In genomic region chr15:67521770-67522568, GRCh38 we compare ENCODE assay signal across 8 cellular contexts. TPM values are rescaled to one million over a fixed set of nuclear protein-coding genes. Genes with fewer than 3 reads are reported as not detected.
DNase-seq lines count a peak whose midpoint lies in the region; ATAC-seq and TF ChIP-seq lines count a peak whose summit lies in the region.

No MANE protein-coding gene starts in this region.

- H3K4me3 ChIP-seq in cardiac fibroblast (replicated peaks in 1 of 2; ENCODE audit: low read depth in 2 of 2, low read length in 2 of 2), result peak overlapping the region; percentile 86 to 89
- H3K4me3 ChIP-seq in suprapubic skin, result peak overlapping the region; percentile 70

- TF ChIP-seq EP300 in suprapubic skin (IDR thresholded peaks at IDR 0.05), result no peak

- H3K9me3 ChIP-seq in suprapubic skin, result no peaks in the 10 kb centered on the region

- no peak for DNase-seq in activated T-cell treated with anti-CD3 and anti-CD28 coated beads, Interleukin-2, amount 50 U/mL, for 72 hours
- DNase-seq in activated T-cell treated with anti-CD3 and anti-CD28 coated beads for 4 hours, result no peak
- peak; percentile 4 to 37 for DNase-seq in NCI-H526 (lab: John Stamatoyannopoulos, UW)
- peak; percentile 31 to 65 for DNase-seq in cardiac fibroblast (ENCODE audit: low read depth in 2 of 2)
- no peak for DNase-seq in left lobe of liver (ENCODE audit: low spot score)
- no peak for DNase-seq in suprapubic skin (ENCODE audit: low spot score in 2 of 2)

- H3K4me3 Mint-ChIP-seq in activated T-cell treated with anti-CD3 and anti-CD28 coated beads, Interleukin-2, amount 50 U/mL, for 72 hours, result peak overlapping the region; percentile 96 to 99

- ATAC-seq in activated T-cell treated with anti-CD3 and anti-CD28 coated beads, Interleukin-2, amount 50 U/mL, for 72 hours (replicated peaks in 1 of 2), result no peak
- ATAC-seq in left lobe of liver, result peak; percentile 9
- no peak for ATAC-seq in GM18502 (IDR thresholded peaks at IDR 0.05; ENCODE audit: poor library complexity, unreplicated experiment)
- no peak for ATAC-seq in GM19455 (IDR thresholded peaks at IDR 0.05; ENCODE audit: unreplicated experiment)

- H3K36me3 ChIP-seq in suprapubic skin, result peaks cover 13% of the 10 kb centered on the region

- TF ChIP-seq CTCF in cardiac fibroblast (IDR thresholded peaks at IDR 0.05; ENCODE audit: low read depth, low read length) (no peak), suprapubic skin (IDR thresholded peaks at IDR 0.05) (no peak)

- peak overlapping the region; percentile 98 for H3K27ac ChIP-seq in suprapubic skin

- no peak for TF ChIP-seq POLR2A in suprapubic skin (IDR thresholded peaks at IDR 0.05)

- no peaks in the 10 kb centered on the region for H3K27me3 Mint-ChIP-seq in activated T-cell treated with anti-CD3 and anti-CD28 coated beads, Interleukin-2, amount 50 U/mL, for 72 hours (ENCODE audit: low read depth)

- H3K4me1 ChIP-seq in suprapubic skin, result peaks cover 38% of the 10 kb centered on the region

- peak overlapping the region; percentile 90 for H3K27ac Mint-ChIP-seq in activated T-cell treated with anti-CD3 and anti-CD28 coated beads, Interleukin-2, amount 50 U/mL, for 72 hours

- H3K36me3 Mint-ChIP-seq in activated T-cell treated with anti-CD3 and anti-CD28 coated beads, Interleukin-2, amount 50 U/mL, for 72 hours (ENCODE audit: insufficient read depth in 2 of 2), result peaks cover 0 to 3% of the 10 kb centered on the region in 2 donors

- H3K27me3 ChIP-seq in suprapubic skin, result no peaks in the 10 kb centered on the region

- H3K9me3 Mint-ChIP-seq in activated T-cell treated with anti-CD3 and anti-CD28 coated beads, Interleukin-2, amount 50 U/mL, for 72 hours, result no peaks in the 10 kb centered on the region

- H3K4me1 Mint-ChIP-seq in activated T-cell treated with anti-CD3 and anti-CD28 coated beads, Interleukin-2, amount 50 U/mL, for 72 hours (ENCODE audit: low read depth), result peaks cover 22% of the 10 kb centered on the region

- 1% methylated on average over 22 of the region's 23 CpGs for WGBS in suprapubic skin

RNA-seq across cellular contexts. Expression of gene C15orf61, which starts 1.0 kb away (rescaled TPM):
- 1 to 10 TPM; 5.3 TPM for total RNA-seq in activated T-cell treated with anti-CD3 and anti-CD28 coated beads, Interleukin-2, amount 50 U/mL, for 72 hours
- total RNA-seq in left lobe of liver (2.3 TPM), suprapubic skin (10 to 100 TPM; 12.8 to 23.6 (median 16.8) TPM)

RNA-seq across cellular contexts. Expression of gene MAP2K5, which starts 20.5 kb away (rescaled TPM):
- 10 to 100 TPM; 36.2 to 37.8 TPM for total RNA-seq in activated T-cell treated with anti-CD3 and anti-CD28 coated beads, Interleukin-2, amount 50 U/mL, for 72 hours
- total RNA-seq in left lobe of liver (9.9 TPM), suprapubic skin (10 to 100 TPM in 2 of 4 donors, 1 to 10 TPM in 2; 9.5 to 18.5 (median 10.2) TPM)

Comparison
In these comparisons a context has a peak if more than half of its experiments do, and no peak if none do; other contexts are left out.
1. DNase-seq: peak in NCI-H526 (2 of 2) and cardiac fibroblast (2 of 2); none in activated T-cell treated with anti-CD3 and anti-CD28 coated beads, Interleukin-2, amount 50 U/mL, for 72 hours (0 of 2), activated T-cell treated with anti-CD3 and anti-CD28 coated beads for 4 hours (single experiment), left lobe of liver (single experiment) and suprapubic skin (0 of 2).